In genomic region chr12:56722832-56723231, GRCh38 we compare ENCODE assay signal across 8 cellular contexts. TPM values are rescaled to one million over a fixed set of nuclear protein-coding genes. Genes with fewer than 3 reads are reported as not detected.
DNase-seq lines count a peak whose midpoint lies in the region; ATAC-seq and TF ChIP-seq lines count a peak whose summit lies in the region.
"Had no signal": no experiment of that assay in that cellular context is flagged by ENCODE, and none has a peak within 500 bp of the region (broad histone marks: within the 10 kb centered on the region; RNA-seq: fewer than 3 reads in every experiment).

No MANE protein-coding gene starts in this region.

- H3K27me3 ChIP-seq in skeletal muscle tissue (ENCODE audit: control insufficient read depth in 3 of 3, insufficient read depth in 3 of 3, low read length in 3 of 3) = no peaks in the 10 kb centered on the region

- POLR2A ChIA-PET in HEK293 (lab: Yijun Ruan, JAX) = interaction anchor here (1.3 to 5.1 kb wide), 2 partner anchors 35 to 86 kb away, joined by 6 to 63 read pairs; partner anchors contain the start of gene PTGES3
- POLR2A ChIA-PET in WTC11 (lab: Charles Lee) = no interaction called here

- TF ChIP-seq CTCF in HEK293 (tag by site-specific recombination; IDR thresholded peaks at IDR 0.05) (no peak), WTC11 (IDR thresholded peaks at IDR 0.05) (no peak), fibroblast of villous mesenchyme (IDR thresholded peaks at IDR 0.05; ENCODE audit: insufficient read depth, low read depth, low read length) (no peak)

- no peaks in the 10 kb centered on the region for H3K27me3 Mint-ChIP-seq in WTC11 (ENCODE audit: low read depth)

- H3K9me3 ChIP-seq in HEK293 (ENCODE audit: control insufficient read depth, insufficient read depth, low read depth, low read length) (no peaks in the 10 kb centered on the region), skeletal muscle tissue (ENCODE audit: control insufficient read depth in 3 of 3, low read length in 3 of 3) (no peaks in the 10 kb centered on the region)

- peaks cover 75% of the 10 kb centered on the region for H3K36me3 Mint-ChIP-seq in WTC11

- H3K27ac ChIP-seq in HEK293 (ENCODE audit: extremely low read depth, low read depth, low read length) (no peak overlapping the region), skeletal muscle tissue (ENCODE audit: low read depth, low read length) (peak overlapping the region; percentile 98)

- CTCF ChIA-PET in HEK293 (lab: Yijun Ruan, JAX) (interaction anchor here (2.0 kb wide), 1 partner anchor 86 kb away, joined by 8 read pairs; no protein-coding TSS in a partner anchor), WTC11 (lab: Charles Lee) (interaction anchor here (0.5 kb wide), 1 partner anchor 293 kb away, joined by 4 read pairs; no protein-coding TSS in a partner anchor)

- peaks cover 64% of the 10 kb centered on the region for H3K4me1 Mint-ChIP-seq in WTC11

- no peaks in the 10 kb centered on the region for H3K9me3 Mint-ChIP-seq in WTC11

- H3K4me3 Mint-ChIP-seq in WTC11 = peak overlapping the region; percentile 99

- ATAC-seq in WTC11 = no peak
- no peak for ATAC-seq in GM18867 (IDR thresholded peaks at IDR 0.05; ENCODE audit: unreplicated experiment)
- no peak for ATAC-seq in GM21529 (IDR thresholded peaks at IDR 0.05; ENCODE audit: unreplicated experiment)

- H3K27ac Mint-ChIP-seq in WTC11 = peak overlapping the region; percentile 52; the same call in 1 of the 2 replicates

- peak overlapping the region; percentile 15 for H3K4me3 ChIP-seq in HEK293 (ENCODE audit: low read depth, low read length)
- peak overlapping the region; percentile 100 for H3K4me3 ChIP-seq in fibroblast of villous mesenchyme (ENCODE audit: low read depth, low read length)
- H3K4me3 ChIP-seq in skeletal muscle tissue (ENCODE audit: low read length in 3 of 3) = peak overlapping the region; percentile 47 to 100 (median 100)

- H3K4me1 ChIP-seq in HEK293 (ENCODE audit: control insufficient read depth, insufficient read depth, low read length) = peaks cover 10% of the 10 kb centered on the region; the same call in 1 of the 2 replicates
- peaks cover 50 to 60% (median 51%) of the 10 kb centered on the region in 3 donors for H3K4me1 ChIP-seq in skeletal muscle tissue (ENCODE audit: control insufficient read depth in 3 of 3, insufficient read depth in 3 of 3, low read length in 3 of 3)

- peak overlapping the region; percentile 29 to 100 (median 100) for H3K9ac ChIP-seq in skeletal muscle tissue (ENCODE audit: low read depth in 1 of 3, low read length in 3 of 3)

- peaks cover 20 to 69% of the 10 kb centered on the region in 2 experiments; a peak in 2 of 3 replicates for H3K36me3 ChIP-seq in HEK293 (ENCODE audit: control insufficient read depth in 2 of 2, insufficient read depth in 1 of 2, low read length in 2 of 2)
- H3K36me3 ChIP-seq in skeletal muscle tissue (ENCODE audit: control insufficient read depth in 3 of 3, insufficient read depth in 3 of 3, low read length in 3 of 3) = peaks cover 16 to 24% (median 21%) of the 10 kb centered on the region in 3 donors

- DNase-seq in WTC11 (ENCODE audit: low spot score) (no peak), fibroblast of villous mesenchyme (ENCODE audit: low read depth) (no peak), midbrain (lab: John Stamatoyannopoulos, UW) (no peak)
- DNase-seq: activated gamma-delta T cell had no signal

TF ChIP-seq in HEK293, 187 proteins besides CTCF, POLR2A, EP300 and RAD21:
- TF ChIP-seq OVOL3 (tag by site-specific recombination; IDR thresholded peaks at IDR 0.05) (no peak), ZNF473 (tag by site-specific recombination; IDR thresholded peaks at IDR 0.05) (no peak), ZNF202 (tag by site-specific recombination; IDR thresholded peaks at IDR 0.05; ENCODE audit: borderline replicate concordance) (no peak), YY2 (tag by site-specific recombination; IDR thresholded peaks at IDR 0.05) (no peak), KLF10 (tag by site-specific recombination; IDR thresholded peaks at IDR 0.05) (no peak), ZNF692 (tag by site-specific recombination; IDR thresholded peaks at IDR 0.05) (no peak)
TF ChIP-seq in HEK293: peak in this region for 0.

TF ChIP-seq in WTC11, 78 proteins besides CTCF, POLR2A, EP300 and RAD21:
- TF ChIP-seq MLX (CRISPR knock-in tag; IDR thresholded peaks at IDR 0.05) (no peak), RORB (CRISPR knock-in tag; IDR thresholded peaks at IDR 0.05) (no peak), PRRX2 (CRISPR knock-in tag; IDR thresholded peaks at IDR 0.05) (no peak), ATF2 (CRISPR knock-in tag; IDR thresholded peaks at IDR 0.05; ENCODE audit: borderline replicate concordance, low read depth) (no peak), EMX1 (CRISPR knock-in tag; IDR thresholded peaks at IDR 0.05) (no peak)

RNA-seq across cellular contexts. Expression of gene NACA, which starts 2.3 kb away (rescaled TPM):
- total RNA-seq in WTC11 (2021) = 987 to 1,052 TPM (median 1,025 TPM) in 3 replicates
- 656 and 670 TPM in 2 replicates for total RNA-seq in fibroblast of villous mesenchyme
- 910 TPM for total RNA-seq in skeletal muscle tissue

RNA-seq across cellular contexts. Expression of gene PRIM1, which starts 29.3 kb away (rescaled TPM):
- 51.7 to 54.5 TPM (median 54.0 TPM) in 3 replicates for total RNA-seq in WTC11 (2021)
- 6.4 and 10.8 TPM in 2 replicates for total RNA-seq in fibroblast of villous mesenchyme
- total RNA-seq in skeletal muscle tissue = 14.6 TPM

RNA-seq across cellular contexts. Expression of gene PTGES3, which starts 34.7 kb away (rescaled TPM):
- 394 to 436 TPM (median 420 TPM) in 3 replicates for total RNA-seq in WTC11 (2021)
- 62.5 and 96.7 TPM in 2 replicates for total RNA-seq in fibroblast of villous mesenchyme
- 85.1 TPM for total RNA-seq in skeletal muscle tissue

RNA-seq across cellular contexts. Expression of gene HSD17B6, which starts 40.3 kb away (rescaled TPM):
- total RNA-seq in WTC11 (2021) (2.4 to 5.6 TPM (median 4.8 TPM) in 3 replicates), fibroblast of villous mesenchyme (3.5 and 4.2 TPM in 2 replicates), skeletal muscle tissue (not detected)

Comparison
In these comparisons a context has a peak if more than half of its experiments do, and no peak if none do; other contexts are left out.
1. H3K4me3 ChIP-seq: peak in every context shown above with its lines; median percentile 100 in fibroblast of villous mesenchyme; 100 in skeletal muscle tissue; 15 in HEK293.